8 cellular contexts compared by ENCODE assay signal in the genomic region with DNA sequence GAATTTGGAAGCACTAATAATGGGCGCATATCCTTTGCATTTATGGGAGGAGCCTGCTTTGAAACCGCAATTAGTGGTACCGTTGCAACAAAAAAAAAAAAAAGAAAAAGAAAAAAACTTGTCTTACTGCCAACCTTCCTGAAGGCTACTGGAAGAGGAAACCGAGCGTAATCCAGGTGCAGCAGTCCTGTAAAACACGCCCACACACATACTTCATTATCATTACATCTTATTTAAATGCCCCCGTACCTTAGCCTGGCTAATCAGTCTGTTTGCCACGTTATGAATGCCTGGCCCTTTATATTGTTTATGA. TPM values are rescaled to one million over a fixed set of nuclear protein-coding genes. Genes with fewer than 3 reads are reported as not detected.
DNase-seq lines count a peak whose midpoint lies in the region; ATAC-seq and TF ChIP-seq lines count a peak whose summit lies in the region.

No MANE protein-coding gene starts in this region.

- TF ChIP-seq POLR2A in tibial nerve (IDR thresholded peaks at IDR 0.05), result no peak

- H3K9me3 ChIP-seq in AG04450 (ENCODE audit: control insufficient read depth, insufficient read depth, low read length) (no peaks in the 10 kb centered on the region; the same call in 1 of the 2 replicates), ascending aorta (no peaks in the 10 kb centered on the region), tibial nerve (no peaks in the 10 kb centered on the region)

- DNase-seq in AG04450 (ENCODE audit: low read depth, low spot score) (no peak), NCI-H2081 (lab: John Stamatoyannopoulos, UW) (peak; percentile 76 to 85), ascending aorta (ENCODE audit: low spot score in 2 of 2) (no peak), left kidney (ENCODE audit: low read depth, low spot score) (peak; percentile 63), tibial nerve (ENCODE audit: low spot score in 2 of 2) (no peak)
- no peak for DNase-seq in activated CD4-positive, alpha-beta T cell treated with anti-CD3 and anti-CD28 coated beads, Interleukin-2, amount 50 U/mL, for 1 hour

- H3K36me3 ChIP-seq in ascending aorta (no peaks in the 10 kb centered on the region), tibial nerve (no peaks in the 10 kb centered on the region)

- no peaks in the 10 kb centered on the region for H3K27me3 ChIP-seq in AG04450 (ENCODE audit: control insufficient read depth, insufficient read depth, low read length)
- no peaks in the 10 kb centered on the region for H3K27me3 ChIP-seq in ascending aorta
- H3K27me3 ChIP-seq in tibial nerve, result no peaks in the 10 kb centered on the region

- intact Hi-C loops in ascending aorta (cut with DNase I), result loop anchor here (1.0 to 5.0 kb wide), 3 partner anchors 19 to 262 kb away; no protein-coding TSS in a partner anchor

- H3K27ac ChIP-seq in AG04450 (ENCODE audit: low read depth, low read length), result no peak overlapping the region
- H3K27ac ChIP-seq in ascending aorta, result peak overlapping the region in 1 of 2 donors; percentile 76
- H3K27ac ChIP-seq in tibial nerve, result peak overlapping the region in 3 of 4 donors; percentile 84 to 89 (median 87)

- WGBS in tibial nerve, 2 donors, result 14 to 17% methylated on average over 8 of the region's 8 CpGs

- peak; percentile 9 for ATAC-seq in GM21529 (IDR thresholded peaks at IDR 0.05; ENCODE audit: unreplicated experiment)
- ATAC-seq in HG02610 (IDR thresholded peaks at IDR 0.05; ENCODE audit: unreplicated experiment), result no peak

- CTCF ChIA-PET in AG04450 (lab: Charles Lee), result interaction anchor here (1.0 to 1.2 kb wide), 2 partner anchors 73 to 131 kb away, joined by 3 read pairs; no protein-coding TSS in a partner anchor

- peaks cover 15 to 28% of the 10 kb centered on the region in 2 donors for H3K4me1 ChIP-seq in ascending aorta
- H3K4me1 ChIP-seq in tibial nerve, result peaks cover 0 to 53% (median 23%) of the 10 kb centered on the region in 4 donors

- POLR2A ChIA-PET in AG04450 (lab: Yijun Ruan, JAX), result interaction anchor here (0.7 to 1.1 kb wide), 3 partner anchors 16 to 76 kb away, joined by 3 to 4 read pairs (median 4); no protein-coding TSS in a partner anchor

- TF ChIP-seq CTCF in AG04450 (IDR thresholded peaks at IDR 0.05; ENCODE audit: low read depth, low read length) (no peak), ascending aorta (IDR thresholded peaks at IDR 0.05) (no peak), tibial nerve (IDR thresholded peaks at IDR 0.05) (no peak)

- H3K4me3 ChIP-seq in AG04450 (ENCODE audit: low read depth, low read length), result peak overlapping the region; percentile 84
- peak overlapping the region; percentile 81 to 84 for H3K4me3 ChIP-seq in ascending aorta
- peak overlapping the region; percentile 73 to 98 (median 82) for H3K4me3 ChIP-seq in tibial nerve

- TF ChIP-seq EP300 in tibial nerve (IDR thresholded peaks at IDR 0.05), result no peak

RNA-seq across cellular contexts. Expression of gene ZNF281, which starts 0.7 kb away (rescaled TPM):
- 14.9 and 17.7 TPM in 2 replicates for polyA plus RNA-seq in AG04450 (2011; rRNA removed)
- polyA minus RNA-seq in AG04450 (2011; rRNA and poly(A)+ RNA removed), result 23.0 and 24.6 TPM in 2 replicates
- 3.7 TPM for total RNA-seq in ascending aorta
- total RNA-seq in tibial nerve, result 10 to 100 TPM in 1 of 4 donors, 1 to 10 TPM in 3; 8.0 to 12.9 (median 8.9) TPM

Comparison
In these comparisons a context has a peak if more than half of its experiments do, and no peak if none do; other contexts are left out.
1. DNase-seq: peak in NCI-H2081 (2 of 2) and left kidney (single experiment); none in AG04450 (single experiment), ascending aorta (0 of 2), tibial nerve (0 of 2) and activated CD4-positive, alpha-beta T cell treated with anti-CD3 and anti-CD28 coated beads, Interleukin-2, amount 50 U/mL, for 1 hour (single experiment).
2. Peak in every context shown above with its lines, with median percentiles within 50 percentile points of each other: H3K4me3 ChIP-seq.